16 cellular contexts compared by ENCODE assay signal in the genomic region with DNA sequence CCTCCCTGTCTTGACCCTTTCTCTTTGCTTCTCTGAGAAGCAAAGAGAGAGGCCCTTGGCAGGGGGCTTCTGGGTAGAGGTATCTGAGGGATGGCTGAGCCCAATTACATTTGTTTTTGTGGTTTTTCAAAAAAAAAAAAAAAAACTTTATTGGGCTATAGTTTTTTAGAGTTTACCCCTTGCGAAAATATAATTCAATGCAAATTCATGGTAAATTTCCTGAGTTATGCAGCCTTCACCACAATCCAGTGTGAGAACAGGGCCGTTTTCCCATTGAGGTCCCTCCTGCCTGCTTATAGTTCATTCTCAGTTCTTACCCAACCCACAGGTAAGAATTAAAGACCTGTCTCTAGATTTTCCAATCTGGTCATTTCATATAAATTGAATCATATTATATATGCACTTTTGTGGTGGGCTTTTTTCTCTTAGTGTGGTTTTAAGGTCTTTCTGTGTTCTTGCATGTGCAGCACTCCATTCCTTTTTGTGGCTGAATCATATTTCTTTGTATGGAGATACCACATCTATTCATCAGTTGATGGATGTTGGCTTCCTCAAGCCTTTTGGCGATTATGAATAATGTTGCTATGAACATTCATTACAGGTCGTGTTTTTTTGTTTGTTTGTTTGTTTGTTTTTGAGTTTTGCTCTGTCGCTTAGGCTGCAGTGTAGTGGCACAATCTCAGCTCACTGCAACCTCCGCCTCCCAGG. TPM values are rescaled to one million over a fixed set of nuclear protein-coding genes. Genes with fewer than 3 reads are reported as not detected.
DNase-seq lines count a peak whose midpoint lies in the region; ATAC-seq and TF ChIP-seq lines count a peak whose summit lies in the region.
"Had no signal": no experiment of that assay in that cellular context is flagged by ENCODE, and none has a peak within 500 bp of the region (broad histone marks: within the 10 kb centered on the region; RNA-seq: fewer than 3 reads in every experiment).

No MANE protein-coding gene starts in this region.

- POLR2A ChIA-PET in activated CD4-positive, alpha-beta T cell treated with anti-CD3 and anti-CD28 coated beads, Interleukin-2, amount 10 ng/mL, durations not matched to agents 7 days and 5 days (lab: Charles Lee): no interaction called here
- POLR2A ChIA-PET in activated CD8-positive, alpha-beta T cell treated with anti-CD3 and anti-CD28 coated beads, Interleukin-2, amount 10 ng/mL, durations not matched to agents 7 days and 5 days (lab: Charles Lee): no interaction called here

- H3K4me1 Mint-ChIP-seq in activated CD4-positive, alpha-beta T cell treated with anti-CD3 and anti-CD28 coated beads, Interleukin-2, amount 10 ng/mL, durations not matched to agents 7 days and 5 days: peaks cover 62% of the 10 kb centered on the region
- H3K4me1 Mint-ChIP-seq in HFFc6 (ENCODE audit: low read depth) (peaks cover 31% of the 10 kb centered on the region), nephron (peaks cover 12% of the 10 kb centered on the region)
- H3K4me1 Mint-ChIP-seq in activated CD8-positive, alpha-beta T cell treated with anti-CD3 and anti-CD28 coated beads, Interleukin-2, amount 10 ng/mL, durations not matched to agents 7 days and 5 days (ENCODE audit: low read depth): peaks cover 58% of the 10 kb centered on the region

- TF ChIP-seq CTCF in HFFc6 (IDR thresholded peaks at IDR 0.05) (no peak), nephron (IDR thresholded peaks at IDR 0.05; ENCODE audit: unreplicated experiment in 3 of 3) (no peak)

- ATAC-seq in activated CD8-positive, alpha-beta T cell treated with anti-CD3 and anti-CD28 coated beads, Interleukin-2, amount 10 ng/mL, durations not matched to agents 7 days and 5 days: no peak
- ATAC-seq in HG03521 (IDR thresholded peaks at IDR 0.05; ENCODE audit: unreplicated experiment) (no peak), GM19455 (IDR thresholded peaks at IDR 0.05; ENCODE audit: unreplicated experiment) (no peak)
- ATAC-seq: A549; effector memory CD8-positive, alpha-beta T cell had no signal

- no peaks in the 10 kb centered on the region for H3K9me3 Mint-ChIP-seq in activated CD4-positive, alpha-beta T cell treated with anti-CD3 and anti-CD28 coated beads, Interleukin-2, amount 10 ng/mL, durations not matched to agents 7 days and 5 days
- H3K9me3 Mint-ChIP-seq in HFFc6 (no peaks in the 10 kb centered on the region), nephron (no peaks in the 10 kb centered on the region)
- no peaks in the 10 kb centered on the region for H3K9me3 Mint-ChIP-seq in activated CD8-positive, alpha-beta T cell treated with anti-CD3 and anti-CD28 coated beads, Interleukin-2, amount 10 ng/mL, durations not matched to agents 7 days and 5 days (ENCODE audit: insufficient read depth)
- H3K9me3 Mint-ChIP-seq: effector memory CD8-positive, alpha-beta T cell had no signal

- peak overlapping the region; percentile 37 for H3K4me3 Mint-ChIP-seq in activated CD4-positive, alpha-beta T cell treated with anti-CD3 and anti-CD28 coated beads, Interleukin-2, amount 10 ng/mL, durations not matched to agents 7 days and 5 days
- H3K4me3 Mint-ChIP-seq in HFFc6: peak overlapping the region; percentile 17; the same call in 1 of the 2 replicates
- H3K4me3 Mint-ChIP-seq in activated CD8-positive, alpha-beta T cell treated with anti-CD3 and anti-CD28 coated beads, Interleukin-2, amount 10 ng/mL, durations not matched to agents 7 days and 5 days: peak overlapping the region; percentile 58
- peak overlapping the region; percentile 49 to 65 (median 53) for H3K4me3 Mint-ChIP-seq in nephron
- H3K4me3 Mint-ChIP-seq: effector memory CD8-positive, alpha-beta T cell had no signal

- no peak overlapping the region for H3K27ac Mint-ChIP-seq in activated CD4-positive, alpha-beta T cell treated with anti-CD3 and anti-CD28 coated beads, Interleukin-2, amount 10 ng/mL, durations not matched to agents 7 days and 5 days
- H3K27ac Mint-ChIP-seq in HFFc6: no peak overlapping the region
- H3K27ac Mint-ChIP-seq in activated CD8-positive, alpha-beta T cell treated with anti-CD3 and anti-CD28 coated beads, Interleukin-2, amount 10 ng/mL, durations not matched to agents 7 days and 5 days: peak overlapping the region; percentile 34
- H3K27ac Mint-ChIP-seq in nephron: no peak overlapping the region
- H3K27ac Mint-ChIP-seq: effector memory CD8-positive, alpha-beta T cell had no signal

- H3K27me3 Mint-ChIP-seq in activated CD4-positive, alpha-beta T cell treated with anti-CD3 and anti-CD28 coated beads, Interleukin-2, amount 10 ng/mL, durations not matched to agents 7 days and 5 days: no peaks in the 10 kb centered on the region
- no peaks in the 10 kb centered on the region for H3K27me3 Mint-ChIP-seq in HFFc6 (ENCODE audit: insufficient read depth)
- H3K27me3 Mint-ChIP-seq in activated CD8-positive, alpha-beta T cell treated with anti-CD3 and anti-CD28 coated beads, Interleukin-2, amount 10 ng/mL, durations not matched to agents 7 days and 5 days (ENCODE audit: low read depth): no peaks in the 10 kb centered on the region
- no peaks in the 10 kb centered on the region for H3K27me3 Mint-ChIP-seq in nephron (ENCODE audit: low read depth)
- H3K27me3 Mint-ChIP-seq: effector memory CD8-positive, alpha-beta T cell had no signal

- peaks cover 40% of the 10 kb centered on the region for H3K36me3 Mint-ChIP-seq in activated CD4-positive, alpha-beta T cell treated with anti-CD3 and anti-CD28 coated beads, Interleukin-2, amount 10 ng/mL, durations not matched to agents 7 days and 5 days (ENCODE audit: low read depth)
- H3K36me3 Mint-ChIP-seq in HFFc6 (ENCODE audit: low read depth) (peaks cover 10% of the 10 kb centered on the region; the same call in 1 of the 2 replicates), nephron (ENCODE audit: low read depth) (peaks cover 34% of the 10 kb centered on the region)
- peaks cover 54% of the 10 kb centered on the region for H3K36me3 Mint-ChIP-seq in activated CD8-positive, alpha-beta T cell treated with anti-CD3 and anti-CD28 coated beads, Interleukin-2, amount 10 ng/mL, durations not matched to agents 7 days and 5 days (ENCODE audit: low read depth)

- DNase-seq in activated CD4-positive, alpha-beta T cell treated with anti-CD3 and anti-CD28 coated beads, Interleukin-2, amount 10 ng/mL, durations not matched to agents 7 days and 5 days: no peak
- DNase-seq in activated CD4-positive, alpha-beta T cell treated with anti-CD3 and anti-CD28 coated beads for 4 hours: no peak
- DNase-seq in HFFc6: no peak
- no peak for DNase-seq in activated CD8-positive, alpha-beta T cell treated with anti-CD3 and anti-CD28 coated beads, Interleukin-2, amount 10 ng/mL, durations not matched to agents 7 days and 5 days
- DNase-seq in epidermal melanocyte (ENCODE audit: insufficient read length, low spot score): no peak
- DNase-seq: activated CD4-positive, alpha-beta T cell treated with anti-CD3 and anti-CD28 coated beads for 1 hour; activated gamma-delta T cell; effector memory CD8-positive, alpha-beta T cell; left ventricle myocardium inferior; NCI-H1930; Peyer's patch; stimulated activated CD4-positive, alpha-beta T cell treated with anti-CD3 and anti-CD28 coated beads, Interleukin-1b, Interleukin-23, amount 100 ng/mL, for 48 hours had no signal

- CTCF ChIA-PET in activated CD4-positive, alpha-beta T cell treated with anti-CD3 and anti-CD28 coated beads, Interleukin-2, amount 10 ng/mL, durations not matched to agents 7 days and 5 days (lab: Charles Lee): interaction anchor here (1.4 to 4.6 kb wide), 3 partner anchors 12 to 26 kb away, joined by 5 to 20 read pairs (median 14); no protein-coding TSS in a partner anchor
- CTCF ChIA-PET in activated CD8-positive, alpha-beta T cell treated with anti-CD3 and anti-CD28 coated beads, Interleukin-2, amount 10 ng/mL, durations not matched to agents 7 days and 5 days (lab: Charles Lee): no interaction called here

RNA-seq across cellular contexts. Expression of gene MCM2, which starts 2.7 kb away (rescaled TPM):
- total RNA-seq in activated CD4-positive, alpha-beta T cell treated with anti-CD3 and anti-CD28 coated beads, Interleukin-2, amount 10 ng/mL, durations not matched to agents 7 days and 5 days: 100 to 1,000 TPM; 127 to 131 TPM
- 10 to 100 TPM; 24.1 to 56.0 (median 45.0) TPM for total RNA-seq in HFFc6 (2021; fragmentation: NEBNext Ultra II Directional; extraction: Animal tissue kit (Norgen Biotek cat#: 25700))
- total RNA-seq in activated CD8-positive, alpha-beta T cell treated with anti-CD3 and anti-CD28 coated beads, Interleukin-2, amount 10 ng/mL, durations not matched to agents 7 days and 5 days: 100 to 1,000 TPM; 185 to 188 TPM

RNA-seq across cellular contexts. Expression of gene TPRA1, which starts 10.4 kb away (rescaled TPM):
- total RNA-seq in activated CD4-positive, alpha-beta T cell treated with anti-CD3 and anti-CD28 coated beads, Interleukin-2, amount 10 ng/mL, durations not matched to agents 7 days and 5 days: 10 to 100 TPM; 27.1 to 30.6 TPM
- 10 to 100 TPM; 38.8 to 47.5 (median 43.8) TPM for total RNA-seq in HFFc6 (2021; fragmentation: NEBNext Ultra II Directional; extraction: Animal tissue kit (Norgen Biotek cat#: 25700))
- 10 to 100 TPM; 27.0 to 27.9 TPM for total RNA-seq in activated CD8-positive, alpha-beta T cell treated with anti-CD3 and anti-CD28 coated beads, Interleukin-2, amount 10 ng/mL, durations not matched to agents 7 days and 5 days

RNA-seq across cellular contexts. Expression of gene PODXL2, which starts 28.1 kb away (rescaled TPM):
- 1 to 10 TPM; 2.7 to 2.9 TPM for total RNA-seq in activated CD4-positive, alpha-beta T cell treated with anti-CD3 and anti-CD28 coated beads, Interleukin-2, amount 10 ng/mL, durations not matched to agents 7 days and 5 days
- under 1 TPM in 1 of 6 experiments, not detected in 5; 0.09 TPM for total RNA-seq in HFFc6 (2021; fragmentation: NEBNext Ultra II Directional; extraction: Animal tissue kit (Norgen Biotek cat#: 25700))
- total RNA-seq in activated CD8-positive, alpha-beta T cell treated with anti-CD3 and anti-CD28 coated beads, Interleukin-2, amount 10 ng/mL, durations not matched to agents 7 days and 5 days: 1 to 10 TPM; 1.3 to 1.7 TPM
